ENCODE assay signal across 8 cellular contexts in the genomic region with DNA sequence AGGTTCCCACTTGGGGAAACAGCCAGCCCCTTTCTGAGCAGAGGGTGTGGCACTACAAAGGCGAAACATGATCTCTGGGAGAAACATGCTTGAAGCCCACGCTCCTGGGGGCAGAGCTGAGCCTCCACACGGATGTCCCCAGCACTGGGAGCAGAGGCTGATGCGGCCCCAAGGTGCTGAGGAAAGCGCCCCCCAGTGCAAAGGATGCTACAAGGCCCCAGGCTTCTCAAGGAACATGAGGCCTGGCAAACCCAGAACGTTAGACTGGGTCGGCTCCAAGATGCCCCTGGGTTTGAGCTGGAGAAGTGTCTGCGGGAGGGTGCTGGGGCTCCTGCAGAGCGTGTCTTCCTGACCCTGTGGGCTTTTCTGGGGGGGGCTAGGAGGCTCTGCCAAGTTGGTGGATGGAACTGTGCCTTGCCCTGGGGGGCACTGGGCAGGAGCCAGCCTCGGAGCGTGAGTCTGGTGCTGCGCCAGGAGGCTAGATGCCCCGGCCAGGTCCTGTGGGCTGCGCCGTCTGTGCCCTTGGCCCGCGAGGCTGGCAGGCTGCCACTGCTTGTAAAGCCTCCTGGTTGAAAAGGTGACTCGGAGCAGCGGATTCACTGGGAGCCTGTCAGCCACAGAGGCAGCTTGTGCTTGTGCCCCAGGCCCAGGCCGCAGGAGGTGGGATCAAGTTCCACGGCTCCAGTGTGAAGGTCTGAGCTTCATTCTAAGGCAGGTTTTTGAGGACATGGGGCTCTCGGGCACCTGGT. TPM values are rescaled to one million over a fixed set of nuclear protein-coding genes. Genes with fewer than 3 reads are reported as not detected.
DNase-seq lines count a peak whose midpoint lies in the region; ATAC-seq and TF ChIP-seq lines count a peak whose summit lies in the region.

No MANE protein-coding gene starts in this region.

- H3K4me2 ChIP-seq in SK-N-SH, result peak overlapping the region; percentile 78

- H3K4me1 ChIP-seq in HEK293 (ENCODE audit: control insufficient read depth, insufficient read depth, low read length), result peaks cover 25% of the 10 kb centered on the region
- H3K4me1 ChIP-seq in SK-N-SH (ENCODE audit: control insufficient read depth in 1 of 2, insufficient read depth in 2 of 2, low read depth in 1 of 2, low read length in 1 of 2), result peaks cover 33 to 44% of the 10 kb centered on the region in 2 experiments; a peak in 3 of 4 replicates
- peaks cover 23 to 73% (median 38%) of the 10 kb centered on the region in 3 donors for H3K4me1 ChIP-seq in esophagus squamous epithelium
- H3K4me1 ChIP-seq in ovary (ENCODE audit: insufficient read depth), result peaks cover 11% of the 10 kb centered on the region

- TF ChIP-seq RAD21 in SK-N-SH (IDR thresholded peaks at IDR 0.05; ENCODE audit: low read length), result no peak

- TF ChIP-seq EP300 in SK-N-SH (IDR thresholded peaks at IDR 0.05; ENCODE audit: borderline replicate concordance in 1 of 2, low read depth in 1 of 2, low read length in 1 of 2) (peak; percentile 51 to 78; a peak in 3 of 4 replicates), ovary (IDR thresholded peaks at IDR 0.05) (no peak)

- H3K9ac ChIP-seq in SK-N-SH, result peak overlapping the region; percentile 27; the same call in 1 of the 2 replicates

- POLR2A ChIA-PET in AG04450 (lab: Yijun Ruan, JAX) (interaction anchor here (0.6 to 1.3 kb wide), 2 partner anchors 14 to 59 kb away, joined by 3 to 4 read pairs; no protein-coding TSS in a partner anchor), HEK293 (lab: Yijun Ruan, JAX) (interaction anchor here (0.6 to 3.1 kb wide), 8 partner anchors 10 to 1021 kb away, joined by 3 to 9 read pairs (median 4); no protein-coding TSS in a partner anchor), SK-N-SH (lab: Yijun Ruan, JAX) (interaction anchor here (1.0 kb wide), 1 partner anchor 41 kb away, joined by 3 read pairs; no protein-coding TSS in a partner anchor)

- H3K27me3 ChIP-seq in AG04450 (ENCODE audit: control insufficient read depth, insufficient read depth, low read length), result no peaks in the 10 kb centered on the region
- H3K27me3 ChIP-seq in SK-N-SH (ENCODE audit: insufficient read depth), result no peaks in the 10 kb centered on the region
- no peaks in the 10 kb centered on the region for H3K27me3 ChIP-seq in esophagus squamous epithelium
- no peaks in the 10 kb centered on the region for H3K27me3 ChIP-seq in ovary

- H3K4me3 ChIP-seq in AG04450 (ENCODE audit: low read depth, low read length) (0 out of 2 replicates have a peak overlapping the region, but pooled peaks have one; percentile 7), HEK293 (ENCODE audit: low read depth, low read length) (no peak overlapping the region), SK-N-SH (ENCODE audit: low read depth in 2 of 2, low read length in 1 of 2) (peak overlapping the region in 1 of 2 experiments; percentile 23; a peak in 2 of 4 replicates), esophagus squamous epithelium (peak overlapping the region in 1 of 4 donors; percentile 28), ovary (no peak overlapping the region)

- H3K27ac ChIP-seq in AG04450 (ENCODE audit: low read depth, low read length) (peak overlapping the region; percentile 21), HEK293 (ENCODE audit: extremely low read depth, low read depth, low read length) (peak overlapping the region; percentile 42; the same call in 1 of the 2 replicates), SK-N-SH (ENCODE audit: low read depth in 2 of 2, low read length in 1 of 2) (peak overlapping the region; percentile 48 to 78), esophagus squamous epithelium (peak overlapping the region in 3 of 4 donors; percentile 14 to 68 (median 23)), ovary (no peak overlapping the region)

- TF ChIP-seq CTCF in AG04450 (IDR thresholded peaks at IDR 0.05; ENCODE audit: low read depth, low read length), result no peak
- TF ChIP-seq CTCF in HEK293 (tag by site-specific recombination; IDR thresholded peaks at IDR 0.05), result peak; percentile 56; the same call in 1 of the 2 replicates
- peak; percentile 32 for TF ChIP-seq CTCF in SK-N-SH (IDR thresholded peaks at IDR 0.05)
- no peak for TF ChIP-seq CTCF in esophagus squamous epithelium (IDR thresholded peaks at IDR 0.05)
- no peak for TF ChIP-seq CTCF in ovary (IDR thresholded peaks at IDR 0.05)

- peaks cover 100% of the 10 kb centered on the region for H3K79me2 ChIP-seq in SK-N-SH (ENCODE audit: insufficient read depth)

- intact Hi-C loops in esophagus squamous epithelium (cut with DNase I), result no loop called here
- intact Hi-C loops in ovary (cut with DNase I), result loop anchor here in 2 of 4 donors (10.0 kb wide), 2 partner anchors 75 to 85 kb away; no protein-coding TSS in a partner anchor

- ATAC-seq in GM19397 (IDR thresholded peaks at IDR 0.05; ENCODE audit: unreplicated experiment), result no peak
- ATAC-seq in GM18873 (IDR thresholded peaks at IDR 0.05; ENCODE audit: low FRiP score, unreplicated experiment), result no peak
- ATAC-seq in HG03095 (IDR thresholded peaks at IDR 0.05; ENCODE audit: unreplicated experiment), result no peak

- H3F3A ChIP-seq in SK-N-SH (replicated peaks; ENCODE audit: insufficient read depth), result peaks cover 13% of the 10 kb centered on the region

- H4K20me1 ChIP-seq in SK-N-SH (ENCODE audit: insufficient read depth), result peaks cover 26% of the 10 kb centered on the region

- H3K9me3 ChIP-seq in AG04450 (ENCODE audit: control insufficient read depth, insufficient read depth, low read length) (no peaks in the 10 kb centered on the region), HEK293 (ENCODE audit: control insufficient read depth, insufficient read depth, low read depth, low read length) (no peaks in the 10 kb centered on the region), SK-N-SH (no peaks in the 10 kb centered on the region), esophagus squamous epithelium (no peaks in the 10 kb centered on the region), ovary (no peaks in the 10 kb centered on the region)

- TF ChIP-seq POLR2A in esophagus squamous epithelium (IDR thresholded peaks at IDR 0.05), result no peak
- TF ChIP-seq POLR2A in ovary (IDR thresholded peaks at IDR 0.05), result no peak

- 19% methylated on average over 6 of the region's 22 CpGs for WGBS in SK-N-SH (ENCODE audit: low lambda C conversion rate)
- 30 to 44% methylated on average over 11 to 12 of the region's 22 CpGs for WGBS in esophagus squamous epithelium, 2 donors
- 29 to 50% (median 38%) methylated on average over 20 to 22 of the region's 22 CpGs for WGBS in ovary, 3 donors

- H3K36me3 ChIP-seq in HEK293 (ENCODE audit: control insufficient read depth in 2 of 2, insufficient read depth in 1 of 2, low read length in 2 of 2) (no peaks in the 10 kb centered on the region), SK-N-SH (replicated peaks in 1 of 2; ENCODE audit: control insufficient read depth in 1 of 2, insufficient read depth in 2 of 2, low read length in 1 of 2) (peaks cover 0 to 18% of the 10 kb centered on the region in 2 experiments), esophagus squamous epithelium (no peaks in the 10 kb centered on the region), ovary (no peaks in the 10 kb centered on the region)

- DNase-seq in AG04450 (ENCODE audit: low read depth, low spot score), result no peak
- peak; percentile 79 for DNase-seq in SK-N-SH
- no peak for DNase-seq in esophagus squamous epithelium (lab: John Stamatoyannopoulos, UW)
- peak; percentile 60 to 83 (median 77) for DNase-seq in ovary

- no peak overlapping the region for H2AFZ ChIP-seq in SK-N-SH (ENCODE audit: low read depth)

- no peaks in the 10 kb centered on the region for H3K9me2 ChIP-seq in SK-N-SH

- CTCF ChIA-PET in AG04450 (lab: Charles Lee), result interaction anchor here (0.5 kb wide), 1 partner anchor 241 kb away, joined by 4 read pairs; no protein-coding TSS in a partner anchor
- CTCF ChIA-PET in HEK293 (lab: Yijun Ruan, JAX), result interaction anchor here (0.6 to 1.9 kb wide), 4 partner anchors 17 to 41 kb away, joined by 3 to 8 read pairs (median 5); no protein-coding TSS in a partner anchor
- CTCF ChIA-PET in SK-N-SH (lab: Yijun Ruan, JAX), result interaction anchor here (0.8 to 2.9 kb wide), 4 partner anchors 14 to 84 kb away, joined by 3 to 11 read pairs (median 4); no protein-coding TSS in a partner anchor

TF ChIP-seq in HEK293, 187 proteins besides CTCF, POLR2A, EP300 and RAD21 (continues in another document):
- TF ChIP-seq ZNF558 (tag by site-specific recombination; IDR thresholded peaks at IDR 0.05) (no peak), ZNF701 (tag by site-specific recombination; IDR thresholded peaks at IDR 0.05) (no peak), GFI1B (tag by site-specific recombination; IDR thresholded peaks at IDR 0.05) (no peak)

TF ChIP-seq in SK-N-SH, 30 proteins besides CTCF, POLR2A, EP300 and RAD21 (continues in another document):
- no peak for TF ChIP-seq CHD2 (IDR thresholded peaks at IDR 0.05; ENCODE audit: low read length, partially characterized antibody)
- TF ChIP-seq MXI1 (IDR thresholded peaks at IDR 0.05; ENCODE audit: low read depth, low read length), result peak; percentile 25; the same call in 1 of the 2 replicates
- peak; percentile 35; the same call in 1 of the 2 replicates for TF ChIP-seq JUND (IDR thresholded peaks at IDR 0.05)
- TF ChIP-seq, protein P1, sequence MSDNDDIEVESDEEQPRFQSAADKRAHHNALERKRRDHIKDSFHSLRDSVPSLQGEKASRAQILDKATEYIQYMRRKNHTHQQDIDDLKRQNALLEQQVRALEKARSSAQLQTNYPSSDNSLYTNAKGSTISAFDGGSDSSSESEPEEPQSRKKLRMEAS (IDR thresholded peaks at IDR 0.05; ENCODE audit: low read depth), result peak; percentile 69
- no peak for TF ChIP-seq MEF2A (IDR thresholded peaks at IDR 0.05; ENCODE audit: borderline replicate concordance, low read depth)

RNA-seq across cellular contexts. Expression of a gene that starts 8.1 kb away (rescaled TPM):
- polyA plus RNA-seq in AG04450 (2011; rRNA removed) (38.1 and 40.8 TPM in 2 replicates), SK-N-SH (2012; rRNA removed) (35.3 and 40.0 TPM in 2 replicates), ovary (1 to 10 TPM; 3.6 to 7.5 TPM)
- 63.6 and 78.2 TPM in 2 replicates for polyA minus RNA-seq in AG04450 (2011; rRNA and poly(A)+ RNA removed)
- polyA plus RNA-seq in SK-N-SH (2012; cell fraction: cytosol; rRNA removed), result 28.3 and 33.0 TPM in 2 replicates
- 56.9 and 66.8 TPM in 2 replicates for polyA plus RNA-seq in SK-N-SH (2012; cell fraction: nucleus; rRNA removed)
- total RNA-seq in esophagus squamous epithelium (10 to 100 TPM in 2 of 4 donors, 1 to 10 TPM in 2; 6.6 to 15.6 (median 9.8) TPM), ovary (10 to 100 TPM in 4 of 7 donors, 1 to 10 TPM in 3; 4.5 to 18.7 (median 10.0) TPM)

Comparison
In these comparisons a context has a peak if more than half of its experiments do, and no peak if none do; other contexts are left out.
1. DNase-seq: peak in SK-N-SH (single experiment) and ovary (5 of 5); none in AG04450 (single experiment) and esophagus squamous epithelium (single experiment).
2. H3K27ac ChIP-seq: peak in AG04450 (single experiment), HEK293 (single experiment), SK-N-SH (2 of 2) and esophagus squamous epithelium (3 of 4); none in ovary (0 of 2).
3. CTCF ChIP-seq: peak in HEK293 (single experiment) and SK-N-SH (single experiment); none in AG04450 (single experiment), esophagus squamous epithelium (0 of 6) and ovary (0 of 3).